Comparison of ENCODE assay signal across 25 cellular contexts in genomic region chr19:55226273-55226672, GRCh38. TPM values are rescaled to one million over a fixed set of nuclear protein-coding genes. Genes with fewer than 3 reads are reported as not detected.
DNase-seq lines count a peak whose midpoint lies in the region; ATAC-seq, FAIRE-seq and TF ChIP-seq lines count a peak whose summit lies in the region.
"Had no signal": no experiment of that assay in that cellular context is flagged by ENCODE, and none has a peak within 500 bp of the region (broad histone marks: within the 10 kb centered on the region; RNA-seq: fewer than 3 reads in every experiment).

No MANE protein-coding gene starts in this region.

- CTCF ChIA-PET in HepG2 (lab: Yijun Ruan, JAX; ENCODE audit: low intra/inter-chr PET ratio, low total read pairs), result no interaction called here

- H3K27me3 ChIP-seq in HepG2 (ENCODE audit: control insufficient read depth in 1 of 2, insufficient read depth in 2 of 2, low read length in 2 of 2), result no peaks in the 10 kb centered on the region
- H3K27me3 ChIP-seq in right lobe of liver, result no peaks in the 10 kb centered on the region
- no peaks in the 10 kb centered on the region for H3K27me3 ChIP-seq in endodermal cell (ENCODE audit: control insufficient read depth, insufficient read depth, low read length, poor library complexity, severe bottlenecking)
- no peaks in the 10 kb centered on the region for H3K27me3 ChIP-seq in HAP-1 (ENCODE audit: low read depth)
- H3K27me3 ChIP-seq: BE2C had no signal

- ATAC-seq in HepG2 (no peak), right lobe of liver (no peak), GM19455 (IDR thresholded peaks at IDR 0.05; ENCODE audit: unreplicated experiment) (no peak)
- no peak for ATAC-seq in stimulated activated effector memory CD8-positive, alpha-beta T cell treated with anti-CD3 and anti-CD28 coated beads, Interleukin-12 subunit alpha, Interleukin-12 subunit beta, amount 100 ng/mL, for 72 hours

- intact Hi-C loops in HepG2 (cut with micrococcal nuclease; ENCODE audit: unreplicated experiment), result no loop called here
- intact Hi-C loops in right lobe of liver (cut with DNase I), result no loop called here

- DNase-seq in HepG2 (ENCODE audit: low spot score) (no peak), right lobe of liver (no peak), endodermal cell (no peak), caudate nucleus (lab: John Stamatoyannopoulos, UW) (no peak), HAP-1 (ENCODE audit: low spot score in 2 of 2) (no peak)
- no peak for DNase-seq in stimulated activated effector memory CD8-positive, alpha-beta T cell treated with anti-CD3 and anti-CD28 coated beads, Interleukin-12 subunit alpha, Interleukin-12 subunit beta, amount 100 ng/mL, for 72 hours (ENCODE audit: low spot score in 2 of 2)
- DNase-seq: ACHN; BE2C; C1 segment of cervical spinal cord; CD4-positive, CD25-positive, alpha-beta regulatory T cell; CD8-positive, alpha-beta memory T cell; COR-L47; HCEC 1CT; IMR-90 had no signal

- no peaks in the 10 kb centered on the region for H3K27me3 Mint-ChIP-seq in endodermal cell (ENCODE audit: insufficient read depth)
- H3K27me3 Mint-ChIP-seq: CD4-positive, CD25-positive, alpha-beta regulatory T cell; CD8-positive, alpha-beta memory T cell had no signal

- no peak for FAIRE-seq in HepG2 (lab: Jason Lieb, UNC)
- FAIRE-seq: A204.1, D721Med, G401.6, GM12892, GM18507, H1 had no signal

- in situ Hi-C loops in HepG2 (cut with HindIII; ENCODE audit: extremely low pct_ligation_motif_present, low pct_unique_long_range_greater_than_20kb) (no loop called here), HAP-1 (cut with MboI; ENCODE audit: low sequenced_read_pairs) (no loop called here)

- POLR2A ChIA-PET in HepG2 (lab: Yijun Ruan, JAX), result no interaction called here

- H3K9me3 ChIP-seq in HepG2 (ENCODE audit: low read length) (no peaks in the 10 kb centered on the region), right lobe of liver (no peaks in the 10 kb centered on the region), endodermal cell (ENCODE audit: control insufficient read depth, low read length) (no peaks in the 10 kb centered on the region), HAP-1 (no peaks in the 10 kb centered on the region)
- H3K9me3 ChIP-seq: BE2C had no signal

- TF ChIP-seq POLR2A in HepG2 (IDR thresholded peaks at IDR 0.05; ENCODE audit: insufficient read depth in 1 of 2, low read depth in 2 of 2, low read length in 2 of 2) (0 out of 4 replicates have a peak, but pooled peaks of 1 of the 2 experiments have one; percentile 1), right lobe of liver (IDR thresholded peaks at IDR 0.05) (no peak)

- no peaks in the 10 kb centered on the region for H3K9me3 Mint-ChIP-seq in endodermal cell
- H3K9me3 Mint-ChIP-seq in stimulated activated effector memory CD8-positive, alpha-beta T cell treated with anti-CD3 and anti-CD28 coated beads, Interleukin-12 subunit alpha, Interleukin-12 subunit beta, amount 100 ng/mL, for 72 hours, result no peaks in the 10 kb centered on the region
- H3K9me3 Mint-ChIP-seq: CD8-positive, alpha-beta memory T cell had no signal

- H3K36me3 ChIP-seq in HepG2 (replicated peaks in 1 of 2; ENCODE audit: control insufficient read depth in 1 of 2, insufficient read depth in 2 of 2, low read length in 2 of 2) (peaks cover 8 to 16% of the 10 kb centered on the region in 2 experiments; a peak in 4 of 5 replicates), right lobe of liver (peaks cover 0 to 21% (median 4%) of the 10 kb centered on the region in 4 donors), endodermal cell (ENCODE audit: control insufficient read depth, insufficient read depth, low read length) (no peaks in the 10 kb centered on the region), HAP-1 (replicated peaks) (peaks cover 11% of the 10 kb centered on the region)

- peak overlapping the region; percentile 26 for H3K27ac Mint-ChIP-seq in endodermal cell
- peak overlapping the region; percentile 85 for H3K27ac Mint-ChIP-seq in stimulated activated effector memory CD8-positive, alpha-beta T cell treated with anti-CD3 and anti-CD28 coated beads, Interleukin-12 subunit alpha, Interleukin-12 subunit beta, amount 100 ng/mL, for 72 hours

- TF ChIP-seq CTCF in HepG2 (CRISPR knock-in tag; IDR thresholded peaks at IDR 0.05) (no peak), right lobe of liver (IDR thresholded peaks at IDR 0.05) (no peak), endodermal cell (conservative IDR thresholded peaks at IDR 0.05) (no peak)

- no peak overlapping the region for H3K4me3 Mint-ChIP-seq in endodermal cell
- H3K4me3 Mint-ChIP-seq in stimulated activated effector memory CD8-positive, alpha-beta T cell treated with anti-CD3 and anti-CD28 coated beads, Interleukin-12 subunit alpha, Interleukin-12 subunit beta, amount 100 ng/mL, for 72 hours, result no peak overlapping the region
- H3K4me3 Mint-ChIP-seq: CD4-positive, CD25-positive, alpha-beta regulatory T cell; CD8-positive, alpha-beta memory T cell had no signal

- TF ChIP-seq EP300 in HepG2 (IDR thresholded peaks at IDR 0.05; ENCODE audit: low read depth in 2 of 2, low read length in 2 of 2), result no peak
- no peak for TF ChIP-seq EP300 in HepG2 (CRISPR knock-in tag; IDR thresholded peaks at IDR 0.05; ENCODE audit: borderline replicate concordance)

- no peak overlapping the region for H3K4me2 ChIP-seq in HepG2 (ENCODE audit: low read depth, low read length)

- no peak for TF ChIP-seq RAD21 in HepG2 (CRISPR knock-in tag; IDR thresholded peaks at IDR 0.05)

- H3K4me3 ChIP-seq in HepG2 (replicated peaks in 1 of 3; ENCODE audit: insufficient read depth in 1 of 3, low read depth in 2 of 3, low read length in 3 of 3) (no peak overlapping the region), right lobe of liver (no peak overlapping the region), endodermal cell (ENCODE audit: low read length) (no peak overlapping the region), HAP-1 (no peak overlapping the region)
- H3K4me3 ChIP-seq: K562 had no signal

- H3K27ac ChIP-seq in HepG2 (ENCODE audit: extremely low read length, insufficient read depth, low read length) (peak overlapping the region; percentile 33), right lobe of liver (no peak overlapping the region), angular gyrus (ENCODE audit: low read depth, low read length) (peak overlapping the region; percentile 42), endodermal cell (ENCODE audit: low read depth, low read length) (no peak overlapping the region), caudate nucleus (ENCODE audit: low read depth, low read length) (no peak overlapping the region)
- H3K27ac ChIP-seq: HL-60 had no signal

- no peak overlapping the region for H2AFZ ChIP-seq in HepG2 (ENCODE audit: low read length)

- peaks cover 4% of the 10 kb centered on the region for H3K79me2 ChIP-seq in HepG2 (ENCODE audit: insufficient read depth, low read length)

- no TSS peak for BruUV-seq in HepG2 (replicated peaks; lab: Mats Ljungman, UMichigan)

- whole genome bisulfite sequencing in HepG2 (ENCODE audit: low lambda C conversion rate), result 92% methylated on average over 5 of the region's 9 CpGs
- whole genome bisulfite sequencing in right lobe of liver (ENCODE audit: insufficient coverage, low coverage, low lambda C conversion rate, missing lambda C conversion rate), result 87% methylated on average over 3 of the region's 9 CpGs
- 91 to 98% methylated on average over 7 to 9 of the region's 9 CpGs for WGBS in endodermal cell (ENCODE audit: insufficient coverage in 1 of 2, insufficient read length in 1 of 2), 2 experiments

- H3K36me3 Mint-ChIP-seq in endodermal cell (ENCODE audit: low read depth), result peaks cover 13% of the 10 kb centered on the region
- peaks cover 67% of the 10 kb centered on the region for H3K36me3 Mint-ChIP-seq in stimulated activated effector memory CD8-positive, alpha-beta T cell treated with anti-CD3 and anti-CD28 coated beads, Interleukin-12 subunit alpha, Interleukin-12 subunit beta, amount 100 ng/mL, for 72 hours

- peaks cover 60% of the 10 kb centered on the region for H3K4me1 ChIP-seq in HepG2 (ENCODE audit: insufficient read depth, low read length)
- H3K4me1 ChIP-seq in right lobe of liver, result peaks cover 0 to 13% (median 5%) of the 10 kb centered on the region in 4 donors
- peaks cover 5% of the 10 kb centered on the region for H3K4me1 ChIP-seq in endodermal cell (ENCODE audit: control insufficient read depth, insufficient read depth, low read length)
- H3K4me1 ChIP-seq in HAP-1, result no peaks in the 10 kb centered on the region

- H4K20me1 ChIP-seq in HepG2 (ENCODE audit: insufficient read depth, low read length), result no peaks in the 10 kb centered on the region

- H3K4me1 Mint-ChIP-seq in endodermal cell, result peaks cover 7% of the 10 kb centered on the region
- H3K4me1 Mint-ChIP-seq in stimulated activated effector memory CD8-positive, alpha-beta T cell treated with anti-CD3 and anti-CD28 coated beads, Interleukin-12 subunit alpha, Interleukin-12 subunit beta, amount 100 ng/mL, for 72 hours, result peaks cover 10% of the 10 kb centered on the region

- no peak overlapping the region for H3K9ac ChIP-seq in HepG2 (ENCODE audit: insufficient read depth, low read depth, low read length)
- H3K9ac ChIP-seq in endodermal cell (ENCODE audit: extremely low read depth, low read length, poor library complexity, severe bottlenecking), result no peak overlapping the region

RNA-seq across cellular contexts. Expression of gene TMEM86B, which starts 2.3 kb away (rescaled TPM):
- total RNA-seq in HepG2 (2016; rRNA removed; fragmentation: Illumina TruSeq; extraction: Trizol), result 6.0 and 9.6 TPM in 2 replicates
- 9.6 and 12.1 TPM in 2 replicates for total RNA-seq in HepG2 (2016; cell fraction: cytosol; rRNA removed; fragmentation: Illumina TruSeq; extraction: Trizol; ENCODE audit: low read depth)
- 6.1 and 10.1 TPM in 2 replicates for total RNA-seq in HepG2 (2016; cell fraction: insoluble cytoplasmic fraction; rRNA removed; fragmentation: Illumina TruSeq; extraction: Trizol)
- total RNA-seq in HepG2 (2016; cell fraction: membrane; rRNA removed; fragmentation: Illumina TruSeq; extraction: Trizol), result 13.1 and 18.6 TPM in 2 replicates
- total RNA-seq in HepG2 (2016; cell fraction: nucleus; rRNA removed; fragmentation: Illumina TruSeq; extraction: Trizol), result 7.1 and 10.0 TPM in 2 replicates
- 7.7 and 10.7 TPM in 2 replicates for polyA plus RNA-seq in HepG2 (2011; rRNA removed)
- polyA plus RNA-seq in HepG2 (2011; cell fraction: cytosol; rRNA removed), result 6.2 and 9.1 TPM in 2 replicates
- polyA plus RNA-seq in HepG2 (2011; cell fraction: nucleus; rRNA removed), result 66.7 and 95.0 TPM in 2 replicates
- 16.2 and 16.6 TPM in 2 replicates for polyA plus RNA-seq in HepG2 (2012)
- 22.1 and 25.3 TPM in 2 replicates for polyA plus RNA-seq in HepG2 (2016; cell fraction: cytosol; fragmentation: Illumina TruSeq; extraction: Trizol; ENCODE audit: low read depth)
- polyA plus RNA-seq in HepG2 (2016; cell fraction: insoluble cytoplasmic fraction; fragmentation: Illumina TruSeq; extraction: Trizol; ENCODE audit: low read depth), result 8.1 and 13.8 TPM in 2 replicates
- polyA plus RNA-seq in HepG2 (2016; cell fraction: membrane; fragmentation: Illumina TruSeq; extraction: Trizol; ENCODE audit: low read depth), result 27.2 and 29.7 TPM in 2 replicates
- 36.9 and 38.1 TPM in 2 replicates for polyA plus RNA-seq in HepG2 (2016; cell fraction: nucleus; fragmentation: Illumina TruSeq; extraction: Trizol; ENCODE audit: insufficient read depth, low read depth)
- 1.9 and 14.4 TPM in 2 replicates for polyA minus RNA-seq in HepG2 (2011; rRNA and poly(A)+ RNA removed; ENCODE audit: low replicate concordance)
- polyA minus RNA-seq in HepG2 (2011; cell fraction: cytosol; rRNA and poly(A)+ RNA removed), result 2.9 and 3.2 TPM in 2 replicates
- polyA minus RNA-seq in HepG2 (2011; cell fraction: nucleus; rRNA and poly(A)+ RNA removed), result 7.1 and 7.8 TPM in 2 replicates
- 10 to 100 TPM in 5 of 6 experiments, 1 to 10 TPM in 1; 8.8 to 22.2 (median 14.0) TPM for total RNA-seq in right lobe of liver
- total RNA-seq in endodermal cell, result 1 to 10 TPM; 2.9 to 5.9 TPM
- 4.9 TPM for polyA plus RNA-seq in endodermal cell (2013, experiment 1 of 2)
- 3.5 TPM for polyA plus RNA-seq in endodermal cell (2013, experiment 2 of 2)

RNA-seq across cellular contexts. Expression of gene PTPRH, which starts 17.0 kb away (rescaled TPM):
- total RNA-seq in HepG2 (2016; rRNA removed; fragmentation: Illumina TruSeq; extraction: Trizol), result 9.9 and 14.7 TPM in 2 replicates
- 1.9 and 2.0 TPM in 2 replicates for total RNA-seq in HepG2 (2016; cell fraction: cytosol; rRNA removed; fragmentation: Illumina TruSeq; extraction: Trizol; ENCODE audit: low read depth)
- 8.4 and 15.2 TPM in 2 replicates for total RNA-seq in HepG2 (2016; cell fraction: insoluble cytoplasmic fraction; rRNA removed; fragmentation: Illumina TruSeq; extraction: Trizol)
- 5.0 and 5.3 TPM in 2 replicates for total RNA-seq in HepG2 (2016; cell fraction: membrane; rRNA removed; fragmentation: Illumina TruSeq; extraction: Trizol)
- 13.3 and 16.9 TPM in 2 replicates for total RNA-seq in HepG2 (2016; cell fraction: nucleus; rRNA removed; fragmentation: Illumina TruSeq; extraction: Trizol)
- polyA plus RNA-seq in HepG2 (2011; rRNA removed), result 125 and 166 TPM in 2 replicates
- polyA plus RNA-seq in HepG2 (2011; cell fraction: cytosol; rRNA removed), result 78.8 and 83.6 TPM in 2 replicates
- 220 and 225 TPM in 2 replicates for polyA plus RNA-seq in HepG2 (2011; cell fraction: nucleus; rRNA removed)
- polyA plus RNA-seq in HepG2 (2012), result 52.4 and 60.5 TPM in 2 replicates
- 0.66 and 0.80 TPM in 2 replicates for polyA plus RNA-seq in HepG2 (2016; cell fraction: cytosol; fragmentation: Illumina TruSeq; extraction: Trizol; ENCODE audit: low read depth)
- polyA plus RNA-seq in HepG2 (2016; cell fraction: insoluble cytoplasmic fraction; fragmentation: Illumina TruSeq; extraction: Trizol; ENCODE audit: low read depth), result 5.8 and 6.3 TPM in 2 replicates
- 1.2 and 2.2 TPM in 2 replicates for polyA plus RNA-seq in HepG2 (2016; cell fraction: membrane; fragmentation: Illumina TruSeq; extraction: Trizol; ENCODE audit: low read depth)
- polyA plus RNA-seq in HepG2 (2016; cell fraction: nucleus; fragmentation: Illumina TruSeq; extraction: Trizol; ENCODE audit: insufficient read depth, low read depth), result 19.3 and 22.0 TPM in 2 replicates
- 4.3 and 150 TPM in 2 replicates for polyA minus RNA-seq in HepG2 (2011; rRNA and poly(A)+ RNA removed; ENCODE audit: low replicate concordance)
- polyA minus RNA-seq in HepG2 (2011; cell fraction: cytosol; rRNA and poly(A)+ RNA removed), result 36.0 and 38.7 TPM in 2 replicates
- polyA minus RNA-seq in HepG2 (2011; cell fraction: nucleus; rRNA and poly(A)+ RNA removed), result 84.6 and 100 TPM in 2 replicates
- 10 to 100 TPM in 3 of 6 experiments, 1 to 10 TPM in 3; 4.2 to 25.9 (median 12.9) TPM for total RNA-seq in right lobe of liver
- total RNA-seq in endodermal cell, result not detected
- 2.1 TPM for polyA plus RNA-seq in endodermal cell (2013, experiment 1 of 2)
- polyA plus RNA-seq in endodermal cell (2013, experiment 2 of 2), result 1.3 TPM
- total RNA-seq: CD4-positive, CD25-positive, alpha-beta regulatory T cell; CD8-positive, alpha-beta memory T cell had no signal
- polyA plus RNA-seq: CD4-positive, CD25-positive, alpha-beta regulatory T cell; CD8-positive, alpha-beta memory T cell had no signal

RNA-seq across cellular contexts. Expression of gene PPP6R1, which starts 32.5 kb away (rescaled TPM):
- total RNA-seq in HepG2 (2016; rRNA removed; fragmentation: Illumina TruSeq; extraction: Trizol) (23.0 and 25.8 TPM in 2 replicates), right lobe of liver (10 to 100 TPM; 26.4 to 39.6 (median 30.2) TPM), endodermal cell (10 to 100 TPM; 74.8 to 79.9 TPM)
- total RNA-seq in HepG2 (2016; cell fraction: cytosol; rRNA removed; fragmentation: Illumina TruSeq; extraction: Trizol; ENCODE audit: low read depth), result 6.5 and 7.1 TPM in 2 replicates
- 18.2 and 27.7 TPM in 2 replicates for total RNA-seq in HepG2 (2016; cell fraction: insoluble cytoplasmic fraction; rRNA removed; fragmentation: Illumina TruSeq; extraction: Trizol)
- total RNA-seq in HepG2 (2016; cell fraction: membrane; rRNA removed; fragmentation: Illumina TruSeq; extraction: Trizol), result 22.9 and 23.1 TPM in 2 replicates
- 20.2 and 25.1 TPM in 2 replicates for total RNA-seq in HepG2 (2016; cell fraction: nucleus; rRNA removed; fragmentation: Illumina TruSeq; extraction: Trizol)
- 54.0 and 75.7 TPM in 2 replicates for polyA plus RNA-seq in HepG2 (2011; rRNA removed)
- polyA plus RNA-seq in HepG2 (2011; cell fraction: cytosol; rRNA removed), result 44.7 and 48.8 TPM in 2 replicates
- 190 and 211 TPM in 2 replicates for polyA plus RNA-seq in HepG2 (2011; cell fraction: nucleus; rRNA removed)
- 51.7 and 56.8 TPM in 2 replicates for polyA plus RNA-seq in HepG2 (2012)
- polyA plus RNA-seq in HepG2 (2016; cell fraction: cytosol; fragmentation: Illumina TruSeq; extraction: Trizol; ENCODE audit: low read depth), result 8.4 and 9.7 TPM in 2 replicates
- polyA plus RNA-seq in HepG2 (2016; cell fraction: insoluble cytoplasmic fraction; fragmentation: Illumina TruSeq; extraction: Trizol; ENCODE audit: low read depth), result 27.5 and 36.1 TPM in 2 replicates
- polyA plus RNA-seq in HepG2 (2016; cell fraction: membrane; fragmentation: Illumina TruSeq; extraction: Trizol; ENCODE audit: low read depth), result 20.6 and 23.5 TPM in 2 replicates
- 73.4 and 77.9 TPM in 2 replicates for polyA plus RNA-seq in HepG2 (2016; cell fraction: nucleus; fragmentation: Illumina TruSeq; extraction: Trizol; ENCODE audit: insufficient read depth, low read depth)
- 112 and 140 TPM in 2 replicates for polyA minus RNA-seq in HepG2 (2011; rRNA and poly(A)+ RNA removed; ENCODE audit: low replicate concordance)
- polyA minus RNA-seq in HepG2 (2011; cell fraction: cytosol; rRNA and poly(A)+ RNA removed), result 48.9 and 57.3 TPM in 2 replicates
- 48.9 and 67.0 TPM in 2 replicates for polyA minus RNA-seq in HepG2 (2011; cell fraction: nucleus; rRNA and poly(A)+ RNA removed)
- 42.2 TPM for polyA plus RNA-seq in endodermal cell (2013, experiment 1 of 2)
- polyA plus RNA-seq in endodermal cell (2013, experiment 2 of 2), result 39.1 TPM

RNA-seq across cellular contexts. Expression of gene SYT5, which starts 46.2 kb away (rescaled TPM):
- total RNA-seq in HepG2 (2016; rRNA removed; fragmentation: Illumina TruSeq; extraction: Trizol) (not detected in 2 replicates), right lobe of liver (1 to 10 TPM in 1 of 6 experiments, under 1 TPM in 1, not detected in 4; 0.06 to 1.7 TPM), endodermal cell (not detected)
- not detected in 2 replicates for total RNA-seq in HepG2 (2016; cell fraction: cytosol; rRNA removed; fragmentation: Illumina TruSeq; extraction: Trizol; ENCODE audit: low read depth)
- not detected in 2 replicates for total RNA-seq in HepG2 (2016; cell fraction: insoluble cytoplasmic fraction; rRNA removed; fragmentation: Illumina TruSeq; extraction: Trizol)
- not detected in 2 replicates for total RNA-seq in HepG2 (2016; cell fraction: membrane; rRNA removed; fragmentation: Illumina TruSeq; extraction: Trizol)
- 0.12 TPM in 1 of 2 replicates, not detected in the other for total RNA-seq in HepG2 (2016; cell fraction: nucleus; rRNA removed; fragmentation: Illumina TruSeq; extraction: Trizol)
- polyA plus RNA-seq in HepG2 (2011; rRNA removed), result 0.04 TPM in 1 of 2 replicates, not detected in the other
- 0.11 TPM in 1 of 2 replicates, not detected in the other for polyA plus RNA-seq in HepG2 (2011; cell fraction: cytosol; rRNA removed)
- 0.87 and 0.90 TPM in 2 replicates for polyA plus RNA-seq in HepG2 (2011; cell fraction: nucleus; rRNA removed)
- polyA plus RNA-seq in HepG2 (2012), result 0.24 and 0.25 TPM in 2 replicates
- polyA plus RNA-seq in HepG2 (2016; cell fraction: cytosol; fragmentation: Illumina TruSeq; extraction: Trizol; ENCODE audit: low read depth), result not detected in 2 replicates
- not detected in 2 replicates for polyA plus RNA-seq in HepG2 (2016; cell fraction: insoluble cytoplasmic fraction; fragmentation: Illumina TruSeq; extraction: Trizol; ENCODE audit: low read depth)
- polyA plus RNA-seq in HepG2 (2016; cell fraction: membrane; fragmentation: Illumina TruSeq; extraction: Trizol; ENCODE audit: low read depth), result not detected in 2 replicates
- not detected in 2 replicates for polyA plus RNA-seq in HepG2 (2016; cell fraction: nucleus; fragmentation: Illumina TruSeq; extraction: Trizol; ENCODE audit: insufficient read depth, low read depth)
- 0.05 and 0.52 TPM in 2 replicates for polyA minus RNA-seq in HepG2 (2011; rRNA and poly(A)+ RNA removed; ENCODE audit: low replicate concordance)
- not detected in 2 replicates for polyA minus RNA-seq in HepG2 (2011; cell fraction: cytosol; rRNA and poly(A)+ RNA removed)
- 0.62 and 2.8 TPM in 2 replicates for polyA minus RNA-seq in HepG2 (2011; cell fraction: nucleus; rRNA and poly(A)+ RNA removed)
- 6.1 TPM for polyA plus RNA-seq in endodermal cell (2013, experiment 1 of 2)
- polyA plus RNA-seq in endodermal cell (2013, experiment 2 of 2), result 7.9 TPM
- total RNA-seq: CD8-positive, alpha-beta memory T cell; HT1080 had no signal

RNA-seq across cellular contexts. Expression of gene HSPBP1, which starts 53.6 kb away (rescaled TPM):
- total RNA-seq in HepG2 (2016; rRNA removed; fragmentation: Illumina TruSeq; extraction: Trizol), result 33.7 and 35.9 TPM in 2 replicates
- total RNA-seq in HepG2 (2016; cell fraction: cytosol; rRNA removed; fragmentation: Illumina TruSeq; extraction: Trizol; ENCODE audit: low read depth), result 3.9 TPM in 2 replicates
- total RNA-seq in HepG2 (2016; cell fraction: insoluble cytoplasmic fraction; rRNA removed; fragmentation: Illumina TruSeq; extraction: Trizol), result 32.9 and 34.5 TPM in 2 replicates
- 8.1 and 8.5 TPM in 2 replicates for total RNA-seq in HepG2 (2016; cell fraction: membrane; rRNA removed; fragmentation: Illumina TruSeq; extraction: Trizol)
- total RNA-seq in HepG2 (2016; cell fraction: nucleus; rRNA removed; fragmentation: Illumina TruSeq; extraction: Trizol), result 14.3 and 15.8 TPM in 2 replicates
- polyA plus RNA-seq in HepG2 (2011; rRNA removed), result 22.3 and 25.7 TPM in 2 replicates
- polyA plus RNA-seq in HepG2 (2011; cell fraction: cytosol; rRNA removed), result 19.2 and 35.4 TPM in 2 replicates
- 19.5 and 22.1 TPM in 2 replicates for polyA plus RNA-seq in HepG2 (2011; cell fraction: nucleus; rRNA removed)
- polyA plus RNA-seq in HepG2 (2012), result 14.9 and 21.2 TPM in 2 replicates
- polyA plus RNA-seq in HepG2 (2016; cell fraction: cytosol; fragmentation: Illumina TruSeq; extraction: Trizol; ENCODE audit: low read depth), result 5.6 and 5.7 TPM in 2 replicates
- 53.4 and 56.0 TPM in 2 replicates for polyA plus RNA-seq in HepG2 (2016; cell fraction: insoluble cytoplasmic fraction; fragmentation: Illumina TruSeq; extraction: Trizol; ENCODE audit: low read depth)
- polyA plus RNA-seq in HepG2 (2016; cell fraction: membrane; fragmentation: Illumina TruSeq; extraction: Trizol; ENCODE audit: low read depth), result 8.9 and 9.7 TPM in 2 replicates
- polyA plus RNA-seq in HepG2 (2016; cell fraction: nucleus; fragmentation: Illumina TruSeq; extraction: Trizol; ENCODE audit: insufficient read depth, low read depth), result 26.8 and 27.6 TPM in 2 replicates
- polyA minus RNA-seq in HepG2 (2011; rRNA and poly(A)+ RNA removed; ENCODE audit: low replicate concordance), result 33.2 and 42.3 TPM in 2 replicates
- 15.9 and 23.8 TPM in 2 replicates for polyA minus RNA-seq in HepG2 (2011; cell fraction: cytosol; rRNA and poly(A)+ RNA removed)
- polyA minus RNA-seq in HepG2 (2011; cell fraction: nucleus; rRNA and poly(A)+ RNA removed), result 4.6 and 6.1 TPM in 2 replicates
- total RNA-seq in right lobe of liver, result 10 to 100 TPM; 11.3 to 28.3 (median 15.6) TPM
- total RNA-seq in endodermal cell, result 10 to 100 TPM; 43.7 to 48.5 TPM
- 38.6 TPM for polyA plus RNA-seq in endodermal cell (2013, experiment 1 of 2)
- 41.3 TPM for polyA plus RNA-seq in endodermal cell (2013, experiment 2 of 2)

Comparison
In these comparisons a context has a peak if more than half of its experiments do, and no peak if none do; other contexts are left out.
1. H3K27ac ChIP-seq: peak in HepG2 (single experiment) and angular gyrus (single experiment); none in right lobe of liver (0 of 3), endodermal cell (single experiment) and caudate nucleus (single experiment).